1 cellular context compared by ENCODE assay signal in the genomic region with DNA sequence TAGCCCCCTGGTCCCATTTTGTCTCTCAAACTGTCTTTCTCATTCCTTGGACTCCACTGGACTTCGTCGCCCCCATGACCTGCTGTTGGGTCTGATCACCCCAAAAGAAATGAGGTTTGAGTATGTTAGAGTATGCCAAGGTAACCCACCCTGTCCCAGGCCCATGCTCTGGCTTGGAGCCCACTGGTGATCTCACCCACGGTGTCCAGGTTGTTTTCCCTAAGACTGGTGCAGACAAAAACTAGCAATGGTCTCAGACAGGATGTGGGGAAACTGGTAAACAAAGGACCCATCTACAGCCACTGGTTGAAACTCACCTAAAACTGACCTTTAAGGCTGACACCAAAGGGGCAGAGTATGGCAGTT.
TF ChIP-seq lines count a peak whose summit lies in the region.

No MANE protein-coding gene starts in this region.

TF ChIP-seq in HCT116, 20 proteins besides CTCF, POLR2A, EP300 and RAD21 (continued from another document):
- TF ChIP-seq, protein P1, sequence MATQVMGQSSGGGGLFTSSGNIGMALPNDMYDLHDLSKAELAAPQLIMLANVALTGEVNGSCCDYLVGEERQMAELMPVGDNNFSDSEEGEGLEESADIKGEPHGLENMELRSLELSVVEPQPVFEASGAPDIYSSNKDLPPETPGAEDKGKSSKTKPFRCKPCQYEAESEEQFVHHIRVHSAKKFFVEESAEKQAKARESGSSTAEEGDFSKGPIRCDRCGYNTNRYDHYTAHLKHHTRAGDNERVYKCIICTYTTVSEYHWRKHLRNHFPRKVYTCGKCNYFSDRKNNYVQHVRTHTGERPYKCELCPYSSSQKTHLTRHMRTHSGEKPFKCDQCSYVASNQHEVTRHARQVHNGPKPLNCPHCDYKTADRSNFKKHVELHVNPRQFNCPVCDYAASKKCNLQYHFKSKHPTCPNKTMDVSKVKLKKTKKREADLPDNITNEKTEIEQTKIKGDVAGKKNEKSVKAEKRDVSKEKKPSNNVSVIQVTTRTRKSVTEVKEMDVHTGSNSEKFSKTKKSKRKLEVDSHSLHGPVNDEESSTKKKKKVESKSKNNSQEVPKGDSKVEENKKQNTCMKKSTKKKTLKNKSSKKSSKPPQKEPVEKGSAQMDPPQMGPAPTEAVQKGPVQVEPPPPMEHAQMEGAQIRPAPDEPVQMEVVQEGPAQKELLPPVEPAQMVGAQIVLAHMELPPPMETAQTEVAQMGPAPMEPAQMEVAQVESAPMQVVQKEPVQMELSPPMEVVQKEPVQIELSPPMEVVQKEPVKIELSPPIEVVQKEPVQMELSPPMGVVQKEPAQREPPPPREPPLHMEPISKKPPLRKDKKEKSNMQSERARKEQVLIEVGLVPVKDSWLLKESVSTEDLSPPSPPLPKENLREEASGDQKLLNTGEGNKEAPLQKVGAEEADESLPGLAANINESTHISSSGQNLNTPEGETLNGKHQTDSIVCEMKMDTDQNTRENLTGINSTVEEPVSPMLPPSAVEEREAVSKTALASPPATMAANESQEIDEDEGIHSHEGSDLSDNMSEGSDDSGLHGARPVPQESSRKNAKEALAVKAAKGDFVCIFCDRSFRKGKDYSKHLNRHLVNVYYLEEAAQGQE (IDR thresholded peaks at IDR 0.05; ENCODE audit: low read depth), result no peak
- TF ChIP-seq EZH2phosphoT487 (IDR thresholded peaks at IDR 0.05; ENCODE audit: borderline replicate concordance), result no peak
- no peak for TF ChIP-seq CEBPB (IDR thresholded peaks at IDR 0.05; ENCODE audit: low read depth)
